ENCODE assay signal across 9 cellular contexts in the genomic region with DNA sequence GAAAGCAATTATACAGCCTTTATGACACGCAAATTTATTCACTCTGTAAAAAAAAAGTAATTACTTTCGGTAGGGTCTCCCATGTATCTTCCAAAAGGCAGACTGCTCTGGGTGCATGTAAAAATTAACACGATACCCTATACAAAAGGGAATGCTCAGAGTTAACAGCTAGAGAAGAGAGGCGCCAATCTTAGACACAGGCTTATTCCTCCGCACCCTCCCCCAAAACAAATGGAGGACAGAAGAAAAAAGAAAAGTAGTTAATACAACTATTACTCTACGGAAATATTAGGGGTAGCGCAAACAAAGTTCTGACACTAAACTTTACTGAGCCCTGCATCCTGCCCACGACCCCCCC. TPM values are rescaled to one million over a fixed set of nuclear protein-coding genes. Genes with fewer than 3 reads are reported as not detected.
DNase-seq lines count a peak whose midpoint lies in the region; ATAC-seq, FAIRE-seq and TF ChIP-seq lines count a peak whose summit lies in the region.
"Had no signal": no experiment of that assay in that cellular context is flagged by ENCODE, and none has a peak within 500 bp of the region (broad histone marks: within the 10 kb centered on the region; RNA-seq: fewer than 3 reads in every experiment).

No MANE protein-coding gene starts in this region.

- ATAC-seq in HG03521 (IDR thresholded peaks at IDR 0.05; ENCODE audit: unreplicated experiment): peak; percentile 22
- no peak for ATAC-seq in activated CD4-positive, CD25-positive, alpha-beta regulatory T cell treated with anti-CD3 and anti-CD28 coated beads, Interleukin-2, amount 50 U/mL, for 24 hours

- no peaks in the 10 kb centered on the region for H3K27me3 Mint-ChIP-seq in T-helper 1 cell treated with Interleukin-12 subunit alpha and Interleukin-12 subunit beta and Interleukin-4 antibody, amounts not matched to agents 30 μg/mL and 1 μg/mL, for 36 hours (ENCODE audit: low read depth)

- no peak for TF ChIP-seq CTCF in bronchial epithelial cell (IDR thresholded peaks at IDR 0.05; ENCODE audit: insufficient read depth, low read length, severe bottlenecking)

- no peaks in the 10 kb centered on the region for H3K27me3 ChIP-seq in bronchial epithelial cell (ENCODE audit: control insufficient read depth, insufficient read depth, low read length)

- H3K4me3 ChIP-seq in bronchial epithelial cell (ENCODE audit: low read depth, low read length): peak overlapping the region; percentile 98
- peak overlapping the region; percentile 72 for H3K4me3 ChIP-seq in mesodermal cell (ENCODE audit: extremely low read depth, insufficient read depth, low read length, poor library complexity, severe bottlenecking)

- peak overlapping the region; percentile 99 for H3K27ac Mint-ChIP-seq in T-helper 1 cell treated with Interleukin-12 subunit alpha and Interleukin-12 subunit beta and Interleukin-4 antibody, amounts not matched to agents 30 μg/mL and 1 μg/mL, for 36 hours

- H3K27ac ChIP-seq in mesodermal cell (ENCODE audit: low read depth, low read length, severe bottlenecking): peak overlapping the region; percentile 98

- H3K9me3 Mint-ChIP-seq in T-helper 1 cell treated with Interleukin-12 subunit alpha and Interleukin-12 subunit beta and Interleukin-4 antibody, amounts not matched to agents 30 μg/mL and 1 μg/mL, for 36 hours: no peaks in the 10 kb centered on the region

- WGBS in mesodermal cell (ENCODE audit: insufficient coverage in 2 of 2), 2 experiments: 0% methylated on average over 2 of the region's 8 CpGs

- H3K9me3 ChIP-seq in mesodermal cell (ENCODE audit: control insufficient read depth, low read length): no peaks in the 10 kb centered on the region

- no peaks in the 10 kb centered on the region for H3K4me1 ChIP-seq in mesodermal cell (ENCODE audit: control insufficient read depth, insufficient read depth, low read length, poor library complexity, severe bottlenecking)

- peaks cover 15% of the 10 kb centered on the region for H3K4me1 Mint-ChIP-seq in T-helper 1 cell treated with Interleukin-12 subunit alpha and Interleukin-12 subunit beta and Interleukin-4 antibody, amounts not matched to agents 30 μg/mL and 1 μg/mL, for 36 hours (ENCODE audit: low read depth)

- peak overlapping the region; percentile 97 for H3K4me3 Mint-ChIP-seq in T-helper 1 cell treated with Interleukin-12 subunit alpha and Interleukin-12 subunit beta and Interleukin-4 antibody, amounts not matched to agents 30 μg/mL and 1 μg/mL, for 36 hours

- FAIRE-seq in bronchial epithelial cell (lab: Jason Lieb, UNC): no peak

- H3K36me3 ChIP-seq in bronchial epithelial cell (ENCODE audit: control insufficient read depth, insufficient read depth, low read length): no peaks in the 10 kb centered on the region
- peaks cover 12% of the 10 kb centered on the region for H3K36me3 ChIP-seq in mesodermal cell (ENCODE audit: control insufficient read depth, insufficient read depth, low read length)

- H3K36me3 Mint-ChIP-seq in T-helper 1 cell treated with Interleukin-12 subunit alpha and Interleukin-12 subunit beta and Interleukin-4 antibody, amounts not matched to agents 30 μg/mL and 1 μg/mL, for 36 hours (ENCODE audit: low read depth): peaks cover 12% of the 10 kb centered on the region

- DNase-seq in T-helper 1 cell: no peak
- DNase-seq in bronchial epithelial cell (ENCODE audit: low read depth): no peak
- no peak for DNase-seq in activated CD4-positive, CD25-positive, alpha-beta regulatory T cell treated with anti-CD3 and anti-CD28 coated beads, Interleukin-2, amount 50 U/mL, for 72 hours
- no peak for DNase-seq in DMS153 (lab: John Stamatoyannopoulos, UW)

RNA-seq across cellular contexts. Expression of gene UFL1, which starts 0.4 kb away (rescaled TPM):
- total RNA-seq in bronchial epithelial cell: 16.6 and 23.4 TPM in 2 replicates
- 30.4 TPM for polyA plus RNA-seq in mesodermal cell (2013, experiment 1 of 2)
- 36.9 TPM for polyA plus RNA-seq in mesodermal cell (2013, experiment 2 of 2)

RNA-seq across cellular contexts. Expression of gene FHL5, which starts 41.7 kb away (rescaled TPM):
- total RNA-seq in bronchial epithelial cell: not detected in 2 replicates
- polyA plus RNA-seq in mesodermal cell (2013, experiment 1 of 2): not detected
- polyA plus RNA-seq in mesodermal cell (2013, experiment 2 of 2): not detected
- total RNA-seq: glomerular endothelial cell had no signal
